Comparison of ENCODE assay signal across 1 cellular context in genomic region chr16:11797166-11797956, GRCh38.
A peak's percentile ranks its signal among the peaks of the same experiment; 100 is the strongest.
TF ChIP-seq lines count a peak whose summit lies in the region.

A gene with protein sequence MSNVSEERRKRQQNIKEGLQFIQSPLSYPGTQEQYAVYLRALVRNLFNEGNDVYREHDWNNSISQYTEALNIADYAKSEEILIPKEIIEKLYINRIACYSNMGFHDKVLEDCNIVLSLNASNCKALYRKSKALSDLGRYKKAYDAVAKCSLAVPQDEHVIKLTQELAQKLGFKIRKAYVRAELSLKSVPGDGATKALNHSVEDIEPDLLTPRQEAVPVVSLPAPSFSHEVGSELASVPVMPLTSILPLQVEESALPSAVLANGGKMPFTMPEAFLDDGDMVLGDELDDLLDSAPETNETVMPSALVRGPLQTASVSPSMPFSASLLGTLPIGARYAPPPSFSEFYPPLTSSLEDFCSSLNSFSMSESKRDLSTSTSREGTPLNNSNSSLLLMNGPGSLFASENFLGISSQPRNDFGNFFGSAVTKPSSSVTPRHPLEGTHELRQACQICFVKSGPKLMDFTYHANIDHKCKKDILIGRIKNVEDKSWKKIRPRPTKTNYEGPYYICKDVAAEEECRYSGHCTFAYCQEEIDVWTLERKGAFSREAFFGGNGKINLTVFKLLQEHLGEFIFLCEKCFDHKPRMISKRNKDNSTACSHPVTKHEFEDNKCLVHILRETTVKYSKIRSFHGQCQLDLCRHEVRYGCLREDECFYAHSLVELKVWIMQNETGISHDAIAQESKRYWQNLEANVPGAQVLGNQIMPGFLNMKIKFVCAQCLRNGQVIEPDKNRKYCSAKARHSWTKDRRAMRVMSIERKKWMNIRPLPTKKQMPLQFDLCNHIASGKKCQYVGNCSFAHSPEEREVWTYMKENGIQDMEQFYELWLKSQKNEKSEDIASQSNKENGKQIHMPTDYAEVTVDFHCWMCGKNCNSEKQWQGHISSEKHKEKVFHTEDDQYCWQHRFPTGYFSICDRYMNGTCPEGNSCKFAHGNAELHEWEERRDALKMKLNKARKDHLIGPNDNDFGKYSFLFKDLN (minus strand): TSS chr16:11797258. CDS start chr16:11782354, 14,904 bp downstream.

TF ChIP-seq in HepG2, 621 proteins besides CTCF, POLR2A, EP300 and RAD21 (continued from another document and continues in another):
- TF ChIP-seq, protein P1, sequence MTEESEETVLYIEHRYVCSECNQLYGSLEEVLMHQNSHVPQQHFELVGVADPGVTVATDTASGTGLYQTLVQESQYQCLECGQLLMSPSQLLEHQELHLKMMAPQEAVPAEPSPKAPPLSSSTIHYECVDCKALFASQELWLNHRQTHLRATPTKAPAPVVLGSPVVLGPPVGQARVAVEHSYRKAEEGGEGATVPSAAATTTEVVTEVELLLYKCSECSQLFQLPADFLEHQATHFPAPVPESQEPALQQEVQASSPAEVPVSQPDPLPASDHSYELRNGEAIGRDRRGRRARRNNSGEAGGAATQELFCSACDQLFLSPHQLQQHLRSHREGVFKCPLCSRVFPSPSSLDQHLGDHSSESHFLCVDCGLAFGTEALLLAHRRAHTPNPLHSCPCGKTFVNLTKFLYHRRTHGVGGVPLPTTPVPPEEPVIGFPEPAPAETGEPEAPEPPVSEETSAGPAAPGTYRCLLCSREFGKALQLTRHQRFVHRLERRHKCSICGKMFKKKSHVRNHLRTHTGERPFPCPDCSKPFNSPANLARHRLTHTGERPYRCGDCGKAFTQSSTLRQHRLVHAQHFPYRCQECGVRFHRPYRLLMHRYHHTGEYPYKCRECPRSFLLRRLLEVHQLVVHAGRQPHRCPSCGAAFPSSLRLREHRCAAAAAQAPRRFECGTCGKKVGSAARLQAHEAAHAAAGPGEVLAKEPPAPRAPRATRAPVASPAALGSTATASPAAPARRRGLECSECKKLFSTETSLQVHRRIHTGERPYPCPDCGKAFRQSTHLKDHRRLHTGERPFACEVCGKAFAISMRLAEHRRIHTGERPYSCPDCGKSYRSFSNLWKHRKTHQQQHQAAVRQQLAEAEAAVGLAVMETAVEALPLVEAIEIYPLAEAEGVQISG (CRISPR knock-in tag; IDR thresholded peaks at IDR 0.05), result peak; percentile 98
- peak; percentile 84 for TF ChIP-seq NFE2L1 (CRISPR knock-in tag; IDR thresholded peaks at IDR 0.05; ENCODE audit: borderline replicate concordance)
- TF ChIP-seq GPN1 (CRISPR knock-in tag; IDR thresholded peaks at IDR 0.05; ENCODE audit: borderline replicate concordance), result peak; percentile 48; the same call in 1 of the 2 replicates
- TF ChIP-seq ZNF839 (CRISPR knock-in tag; IDR thresholded peaks at IDR 0.05; ENCODE audit: borderline replicate concordance), result peak; percentile 97
- TF ChIP-seq ZNF768 (CRISPR knock-in tag; IDR thresholded peaks at IDR 0.05), result peak; percentile 88
- peak; percentile 99 for TF ChIP-seq HNF1B (CRISPR knock-in tag; IDR thresholded peaks at IDR 0.05)
- peak; percentile 95 for TF ChIP-seq GATA4 (IDR thresholded peaks at IDR 0.05; ENCODE audit: borderline replicate concordance, low read depth)
- peak; percentile 89; the same call in 1 of the 2 replicates for TF ChIP-seq KLF15 (CRISPR knock-in tag; IDR thresholded peaks at IDR 0.05; ENCODE audit: borderline replicate concordance)
- 0 out of 2 replicates have a peak, but pooled peaks have one; percentile 45 for TF ChIP-seq ZKSCAN5 (CRISPR knock-in tag; IDR thresholded peaks at IDR 0.05)
- no peak for TF ChIP-seq MBD4 (IDR thresholded peaks at IDR 0.05; ENCODE audit: borderline replicate concordance, low read length)
- TF ChIP-seq ZBTB21 (CRISPR knock-in tag; IDR thresholded peaks at IDR 0.05), result no peak; the same call in 1 of the 2 replicates
- TF ChIP-seq CBFB (CRISPR knock-in tag; IDR thresholded peaks at IDR 0.05), result peak; percentile 82
- peak; percentile 97; the same call in 1 of the 2 replicates for TF ChIP-seq TMF1 (CRISPR knock-in tag; IDR thresholded peaks at IDR 0.05; ENCODE audit: low read depth)
- peak; percentile 96 for TF ChIP-seq AKNA (CRISPR knock-in tag; IDR thresholded peaks at IDR 0.05; ENCODE audit: borderline replicate concordance)
- TF ChIP-seq MXI1 (IDR thresholded peaks at IDR 0.05; ENCODE audit: borderline replicate concordance, low read depth, low read length), result peak; percentile 87; the same call in 2 of the 3 replicates
- TF ChIP-seq ZNF446 (CRISPR knock-in tag; IDR thresholded peaks at IDR 0.05), result peak; percentile 86
- TF ChIP-seq PHB2 (IDR thresholded peaks at IDR 0.05; ENCODE audit: partially characterized antibody), result no peak
- TF ChIP-seq, protein P2, sequence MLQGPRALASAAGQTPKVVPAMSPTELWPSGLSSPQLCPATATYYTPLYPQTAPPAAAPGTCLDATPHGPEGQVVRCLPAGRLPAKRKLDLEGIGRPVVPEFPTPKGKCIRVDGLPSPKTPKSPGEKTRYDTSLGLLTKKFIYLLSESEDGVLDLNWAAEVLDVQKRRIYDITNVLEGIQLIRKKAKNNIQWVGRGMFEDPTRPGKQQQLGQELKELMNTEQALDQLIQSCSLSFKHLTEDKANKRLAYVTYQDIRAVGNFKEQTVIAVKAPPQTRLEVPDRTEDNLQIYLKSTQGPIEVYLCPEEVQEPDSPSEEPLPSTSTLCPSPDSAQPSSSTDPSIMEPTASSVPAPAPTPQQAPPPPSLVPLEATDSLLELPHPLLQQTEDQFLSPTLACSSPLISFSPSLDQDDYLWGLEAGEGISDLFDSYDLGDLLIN (CRISPR knock-in tag; IDR thresholded peaks at IDR 0.05; ENCODE audit: borderline replicate concordance), result peak; percentile 95; the same call in 1 of the 2 replicates
- TF ChIP-seq ZNF235 (CRISPR knock-in tag; IDR thresholded peaks at IDR 0.05; ENCODE audit: borderline replicate concordance), result peak; percentile 98; the same call in 1 of the 2 replicates
- TF ChIP-seq TARDBP (CRISPR knock-in tag; IDR thresholded peaks at IDR 0.05), result peak; percentile 96
- no peak for TF ChIP-seq ARNT (IDR thresholded peaks at IDR 0.05)
- TF ChIP-seq, protein P3, sequence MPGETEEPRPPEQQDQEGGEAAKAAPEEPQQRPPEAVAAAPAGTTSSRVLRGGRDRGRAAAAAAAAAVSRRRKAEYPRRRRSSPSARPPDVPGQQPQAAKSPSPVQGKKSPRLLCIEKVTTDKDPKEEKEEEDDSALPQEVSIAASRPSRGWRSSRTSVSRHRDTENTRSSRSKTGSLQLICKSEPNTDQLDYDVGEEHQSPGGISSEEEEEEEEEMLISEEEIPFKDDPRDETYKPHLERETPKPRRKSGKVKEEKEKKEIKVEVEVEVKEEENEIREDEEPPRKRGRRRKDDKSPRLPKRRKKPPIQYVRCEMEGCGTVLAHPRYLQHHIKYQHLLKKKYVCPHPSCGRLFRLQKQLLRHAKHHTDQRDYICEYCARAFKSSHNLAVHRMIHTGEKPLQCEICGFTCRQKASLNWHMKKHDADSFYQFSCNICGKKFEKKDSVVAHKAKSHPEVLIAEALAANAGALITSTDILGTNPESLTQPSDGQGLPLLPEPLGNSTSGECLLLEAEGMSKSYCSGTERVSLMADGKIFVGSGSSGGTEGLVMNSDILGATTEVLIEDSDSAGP (CRISPR knock-in tag; IDR thresholded peaks at IDR 0.05; ENCODE audit: borderline replicate concordance), result peak; percentile 89; the same call in 1 of the 2 replicates
- TF ChIP-seq SAFB2 (CRISPR knock-in tag; IDR thresholded peaks at IDR 0.05; ENCODE audit: borderline replicate concordance, low read depth), result peak; percentile 78
- peak; percentile 96 for TF ChIP-seq ZFP37 (CRISPR knock-in tag; IDR thresholded peaks at IDR 0.05; ENCODE audit: borderline replicate concordance)
- peak; percentile 80; the same call in 1 of the 2 replicates for TF ChIP-seq POLR2AphosphoS2 (IDR thresholded peaks at IDR 0.05; ENCODE audit: low read depth, low read length)
- 0 out of 2 replicates have a peak, but pooled peaks have one; percentile 50 for TF ChIP-seq TRAFD1 (CRISPR knock-in tag; IDR thresholded peaks at IDR 0.05; ENCODE audit: borderline replicate concordance)
- 0 out of 2 replicates have a peak, but pooled peaks have one; percentile 14 for TF ChIP-seq CENPT (CRISPR knock-in tag; IDR thresholded peaks at IDR 0.05; ENCODE audit: low read depth)
- TF ChIP-seq SP1 (IDR thresholded peaks at IDR 0.05), result no peak
- peak; percentile 87 for TF ChIP-seq SP1 (CRISPR knock-in tag; IDR thresholded peaks at IDR 0.05)
- no peak for TF ChIP-seq U2AF2 (IDR thresholded peaks at IDR 0.05; ENCODE audit: low read depth, low read length)
- 0 out of 2 replicates have a peak, but pooled peaks have one; percentile 57 for TF ChIP-seq ZNF879 (CRISPR knock-in tag; IDR thresholded peaks at IDR 0.05)
- TF ChIP-seq, protein P4, sequence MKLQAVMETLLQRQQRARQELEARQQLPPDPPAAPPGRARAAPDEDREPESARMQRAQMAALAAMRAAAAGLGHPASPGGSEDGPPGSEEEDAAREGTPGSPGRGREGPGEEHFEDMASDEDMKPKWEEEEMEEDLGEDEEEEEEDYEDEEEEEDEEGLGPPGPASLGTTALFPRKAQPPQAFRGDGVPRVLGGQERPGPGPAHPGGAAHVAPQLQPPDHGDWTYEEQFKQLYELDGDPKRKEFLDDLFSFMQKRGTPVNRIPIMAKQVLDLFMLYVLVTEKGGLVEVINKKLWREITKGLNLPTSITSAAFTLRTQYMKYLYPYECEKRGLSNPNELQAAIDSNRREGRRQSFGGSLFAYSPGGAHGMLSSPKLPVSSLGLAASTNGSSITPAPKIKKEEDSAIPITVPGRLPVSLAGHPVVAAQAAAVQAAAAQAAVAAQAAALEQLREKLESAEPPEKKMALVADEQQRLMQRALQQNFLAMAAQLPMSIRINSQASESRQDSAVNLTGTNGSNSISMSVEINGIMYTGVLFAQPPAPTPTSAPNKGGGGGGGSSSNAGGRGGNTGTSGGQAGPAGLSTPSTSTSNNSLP (IDR thresholded peaks at IDR 0.05; ENCODE audit: low read depth, low read length), result 0 out of 2 replicates have a peak, but pooled peaks have one; percentile 16
- TF ChIP-seq SRSF9 (IDR thresholded peaks at IDR 0.05; ENCODE audit: borderline replicate concordance, insufficient read depth, low read depth, low read length, poor library complexity, severe bottlenecking), result no peak
- no peak for TF ChIP-seq RFX1 (IDR thresholded peaks at IDR 0.05)
- no peak for TF ChIP-seq LRRFIP1 (CRISPR knock-in tag; conservative IDR thresholded peaks at IDR 0.05)
